10 cellular contexts compared by ENCODE assay signal in the genomic region with DNA sequence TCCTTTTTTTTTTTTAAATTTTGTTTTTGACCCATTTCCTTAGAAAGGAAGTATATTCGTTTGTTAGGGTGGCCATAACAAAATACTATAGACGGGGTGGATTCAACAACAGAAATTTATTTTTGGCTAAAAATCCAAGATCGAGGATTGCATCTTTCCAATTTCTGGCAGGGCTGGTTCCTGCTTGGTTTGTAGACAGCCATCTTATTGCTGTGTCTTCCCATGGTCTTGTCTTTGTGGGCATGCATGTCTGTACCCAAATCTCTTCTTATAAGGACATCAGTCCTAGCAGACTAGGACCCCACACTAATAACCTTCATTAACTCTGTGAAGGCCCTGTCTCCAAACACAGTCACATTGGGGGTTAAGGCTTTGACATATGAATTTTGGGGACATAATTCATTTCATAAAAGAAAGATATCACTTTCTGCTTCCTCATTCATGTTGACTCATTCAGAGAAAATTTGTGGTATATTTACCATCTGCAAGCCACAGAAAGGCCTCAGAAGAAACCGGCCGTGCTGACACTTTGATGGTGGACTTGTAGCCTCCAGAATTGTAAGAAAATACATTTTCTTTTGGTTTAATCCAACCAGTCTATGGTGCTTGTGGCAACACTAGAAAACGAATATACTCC.
DNase-seq lines count a peak whose midpoint lies in the region; ATAC-seq and TF ChIP-seq lines count a peak whose summit lies in the region.
"Had no signal": no experiment of that assay in that cellular context is flagged by ENCODE, and none has a peak within 500 bp of the region (broad histone marks: within the 10 kb centered on the region; RNA-seq: fewer than 3 reads in every experiment).

No MANE protein-coding gene starts in this region.

- H3K9me3 ChIP-seq in DOHH2 (ENCODE audit: control insufficient read depth, insufficient read depth, low read length), result no peaks in the 10 kb centered on the region
- H3K9me3 ChIP-seq in prostate gland, result no peaks in the 10 kb centered on the region
- H3K9me3 ChIP-seq in CD4-positive, alpha-beta memory T cell (ENCODE audit: control insufficient read depth in 1 of 2, low read length in 2 of 2), result no peaks in the 10 kb centered on the region
- H3K9me3 ChIP-seq in uterus, result no peaks in the 10 kb centered on the region

- no peaks in the 10 kb centered on the region for H3K36me3 Mint-ChIP-seq in activated B cell treated with CpG ODN at 0.5 μM for 24 hours (ENCODE audit: low read depth)
- H3K36me3 Mint-ChIP-seq in CD4-positive, alpha-beta memory T cell, result no peaks in the 10 kb centered on the region

- H3K36me3 ChIP-seq in DOHH2 (ENCODE audit: control insufficient read depth, low read length) (no peaks in the 10 kb centered on the region; the same call in 1 of the 2 replicates), prostate gland (no peaks in the 10 kb centered on the region), uterus (no peaks in the 10 kb centered on the region)
- no peaks in the 10 kb centered on the region for H3K36me3 ChIP-seq in CD4-positive, alpha-beta memory T cell (ENCODE audit: insufficient read depth, low read length)

- ATAC-seq in GM21360 (IDR thresholded peaks at IDR 0.05; ENCODE audit: unreplicated experiment), result peak; percentile 82
- peak; percentile 82 for ATAC-seq in HG03280 (IDR thresholded peaks at IDR 0.05; ENCODE audit: unreplicated experiment)
- peak; percentile 68 for ATAC-seq in activated B cell treated with CpG ODN at 0.5 μM for 24 hours (ENCODE audit: low read depth)

- CTCF ChIA-PET in activated B cell treated with CpG ODN at 0.5 μM for 24 hours (lab: Charles Lee), result no interaction called here
- CTCF ChIA-PET in CD4-positive, alpha-beta memory T cell (lab: Charles Lee; ENCODE audit: partially characterized antibody), result no interaction called here

- TF ChIP-seq CTCF in DOHH2 (IDR thresholded peaks at IDR 0.05; ENCODE audit: low read depth, low read length, poor library complexity, severe bottlenecking) (no peak), activated B cell treated with CpG ODN at 0.5 μM for 24 hours (IDR thresholded peaks at IDR 0.05) (no peak), prostate gland (IDR thresholded peaks at IDR 0.05) (no peak), uterus (IDR thresholded peaks at IDR 0.05) (no peak)

- no peaks in the 10 kb centered on the region for H3K9me3 Mint-ChIP-seq in activated B cell treated with CpG ODN at 0.5 μM for 24 hours
- H3K9me3 Mint-ChIP-seq in CD4-positive, alpha-beta memory T cell, result peaks cover 0 to 5% (median 0%) of the 10 kb centered on the region in 8 donors

- no peaks in the 10 kb centered on the region for H3K27me3 Mint-ChIP-seq in activated B cell treated with CpG ODN at 0.5 μM for 24 hours
- peaks cover 8 to 27% of the 10 kb centered on the region in 2 donors for H3K27me3 Mint-ChIP-seq in CD4-positive, alpha-beta memory T cell

- no peaks in the 10 kb centered on the region for H4K20me1 ChIP-seq in DOHH2 (ENCODE audit: control insufficient read depth, insufficient read depth, low read depth, low read length)

- H3F3A ChIP-seq in DOHH2 (ENCODE audit: control insufficient read depth, insufficient read depth), result no peaks in the 10 kb centered on the region

- H3K4me2 ChIP-seq in DOHH2 (ENCODE audit: low read length), result peak overlapping the region; percentile 0; the same call in 1 of the 2 replicates

- H3K27me3 ChIP-seq in DOHH2 (ENCODE audit: control insufficient read depth, low read length), result no peaks in the 10 kb centered on the region
- no peaks in the 10 kb centered on the region for H3K27me3 ChIP-seq in prostate gland (replicated peaks; ENCODE audit: insufficient read depth)
- H3K27me3 ChIP-seq in CD4-positive, alpha-beta memory T cell (ENCODE audit: insufficient read depth, low read length), result peaks cover 4% of the 10 kb centered on the region
- H3K27me3 ChIP-seq in uterus, result no peaks in the 10 kb centered on the region

- no peaks in the 10 kb centered on the region for H3K9me2 ChIP-seq in DOHH2 (replicated peaks; ENCODE audit: control insufficient read depth, low read length)

- H3K27ac ChIP-seq in DOHH2 (ENCODE audit: low read depth, low read length) (no peak overlapping the region), prostate gland (no peak overlapping the region), uterus (no peak overlapping the region)
- H3K27ac ChIP-seq in CD4-positive, alpha-beta memory T cell (ENCODE audit: low read depth, low read length), result no peak overlapping the region

- POLR2A ChIA-PET in activated B cell treated with CpG ODN at 0.5 μM for 24 hours (lab: Charles Lee), result interaction anchor here (0.7 kb wide), 2 partner anchors 168 to 656 kb away, joined by 3 to 8 read pairs; no protein-coding TSS in a partner anchor
- POLR2A ChIA-PET in CD4-positive, alpha-beta memory T cell (lab: Charles Lee; ENCODE audit: partially characterized antibody), result no interaction called here

- no peak overlapping the region for H3K27ac Mint-ChIP-seq in activated B cell treated with CpG ODN at 0.5 μM for 24 hours
- H3K27ac Mint-ChIP-seq in CD4-positive, alpha-beta memory T cell, result no peak overlapping the region

- no peak overlapping the region for H3K4me3 ChIP-seq in DOHH2 (ENCODE audit: low read length)
- no peak overlapping the region for H3K4me3 ChIP-seq in prostate gland
- no peak overlapping the region for H3K4me3 ChIP-seq in CD4-positive, alpha-beta memory T cell (ENCODE audit: low read length in 2 of 2)
- no peak overlapping the region for H3K4me3 ChIP-seq in uterus

- peak overlapping the region; percentile 15 for H3K4me3 Mint-ChIP-seq in activated B cell treated with CpG ODN at 0.5 μM for 24 hours
- H3K4me3 Mint-ChIP-seq in CD4-positive, alpha-beta memory T cell, result no peak overlapping the region

- TF ChIP-seq POLR2A in prostate gland (IDR thresholded peaks at IDR 0.05) (no peak), uterus (IDR thresholded peaks at IDR 0.05) (no peak)

- intact Hi-C loops in activated B cell treated with CpG ODN at 0.5 μM for 24 hours (cut with micrococcal nuclease) (loop anchor here (1.0 to 10.0 kb wide), 6 partner anchors 11 to 144 kb away; no protein-coding TSS in a partner anchor), prostate gland (cut with DNase I) (no loop called here), uterus (cut with DNase I; ENCODE audit: low total_unique reads) (no loop called here)
- intact Hi-C loops in CD4-positive, alpha-beta memory T cell (cut with micrococcal nuclease), result no loop called here

- peaks cover 54% of the 10 kb centered on the region for H3K4me1 ChIP-seq in DOHH2 (ENCODE audit: control insufficient read depth, low read length)
- no peaks in the 10 kb centered on the region for H3K4me1 ChIP-seq in prostate gland (replicated peaks)
- H3K4me1 ChIP-seq in CD4-positive, alpha-beta memory T cell (ENCODE audit: insufficient read depth, low read length), result peaks cover 21% of the 10 kb centered on the region
- no peaks in the 10 kb centered on the region for H3K4me1 ChIP-seq in uterus

- DNase-seq in activated B cell treated with CpG ODN at 0.5 μM for 24 hours (no peak), prostate gland (ENCODE audit: low spot score) (no peak), NCI-H1436 treated with DMSO at 0.1 percent for 48 hours (lab: John Stamatoyannopoulos, UW) (no peak), uterus (no peak)
- DNase-seq in CD4-positive, alpha-beta memory T cell, result no peak
- DNase-seq: activated effector memory CD4-positive, alpha-beta T cell treated with Interleukin-2 at 50 U/mL for 16 hours; NCI-H446 had no signal

- WGBS in prostate gland, result 84% methylated on average over 6 of the region's 6 CpGs

- no peaks in the 10 kb centered on the region for H3K79me2 ChIP-seq in DOHH2 (ENCODE audit: control insufficient read depth, low read length)

- H3K4me1 Mint-ChIP-seq in activated B cell treated with CpG ODN at 0.5 μM for 24 hours, result peaks cover 63% of the 10 kb centered on the region
- peaks cover 14 to 33% (median 20%) of the 10 kb centered on the region in 4 donors for H3K4me1 Mint-ChIP-seq in CD4-positive, alpha-beta memory T cell
